15 cellular contexts compared by ENCODE assay signal in genomic region chr1:14320518-14320917, GRCh38.
DNase-seq lines count a peak whose midpoint lies in the region; TF ChIP-seq lines count a peak whose summit lies in the region.
"Had no signal": no experiment of that assay in that cellular context is flagged by ENCODE, and none has a peak within 500 bp of the region (broad histone marks: within the 10 kb centered on the region; RNA-seq: fewer than 3 reads in every experiment).

No MANE protein-coding gene starts in this region.

- no peaks in the 10 kb centered on the region for H3K27me3 ChIP-seq in mammary epithelial cell (ENCODE audit: insufficient read depth, low read length)
- H3K27me3 ChIP-seq: neutrophil had no signal

- BruUV-seq in mammary epithelial cell (replicated peaks; lab: Mats Ljungman, UMichigan) = no TSS peak

- peaks cover 4% of the 10 kb centered on the region for H3K27me3 Mint-ChIP-seq in activated naive CD4-positive, alpha-beta T cell treated with anti-CD3 and anti-CD28 coated beads, Interleukin-2, amount 10 ng/mL, durations not matched to agents 7 days and 5 days
- H3K27me3 Mint-ChIP-seq in HFFc6 (ENCODE audit: insufficient read depth) = peaks cover 2% of the 10 kb centered on the region; the same call in 1 of the 2 replicates
- peaks cover 11% of the 10 kb centered on the region for H3K27me3 Mint-ChIP-seq in activated CD4-positive, alpha-beta memory T cell treated with anti-CD3 and anti-CD28 coated beads for 36 hours

- H4K20me1 ChIP-seq in mammary epithelial cell (ENCODE audit: insufficient read depth, low read length) = no peaks in the 10 kb centered on the region

- H3K9me3 ChIP-seq in mammary epithelial cell (replicated peaks; ENCODE audit: insufficient read depth, low read length) = no peaks in the 10 kb centered on the region
- H3K9me3 ChIP-seq: neutrophil had no signal

- H3K4me1 ChIP-seq in mammary epithelial cell (ENCODE audit: insufficient read depth, low read length) = no peaks in the 10 kb centered on the region

- no peak overlapping the region for H3K4me2 ChIP-seq in mammary epithelial cell (ENCODE audit: insufficient read depth, low read depth, low read length)

- no peak overlapping the region for H2AFZ ChIP-seq in mammary epithelial cell (ENCODE audit: low read depth, low read length)

- H3K9me3 Mint-ChIP-seq in activated naive CD4-positive, alpha-beta T cell treated with anti-CD3 and anti-CD28 coated beads, Interleukin-2, amount 10 ng/mL, durations not matched to agents 7 days and 5 days = peaks cover 16% of the 10 kb centered on the region
- H3K9me3 Mint-ChIP-seq in HFFc6 = peaks cover 27% of the 10 kb centered on the region
- H3K9me3 Mint-ChIP-seq in activated CD4-positive, alpha-beta memory T cell treated with anti-CD3 and anti-CD28 coated beads for 36 hours = peaks cover 5% of the 10 kb centered on the region

- CTCF ChIA-PET in activated naive CD4-positive, alpha-beta T cell treated with anti-CD3 and anti-CD28 coated beads, Interleukin-2, amount 10 ng/mL, durations not matched to agents 7 days and 5 days (lab: Charles Lee) = no interaction called here
- CTCF ChIA-PET in mammary epithelial cell (lab: Charles Lee; ENCODE audit: low non-redundant PET) = no interaction called here
- CTCF ChIA-PET in activated CD4-positive, alpha-beta memory T cell treated with anti-CD3 and anti-CD28 coated beads for 36 hours (lab: Charles Lee) = no interaction called here

- H3K4me3 ChIP-seq in mammary epithelial cell (replicated peaks in 1 of 3; ENCODE audit: insufficient read depth in 1 of 3, low read depth in 2 of 3, low read length in 3 of 3) = no peak overlapping the region

- WGBS in mammary epithelial cell (ENCODE audit: low coverage, missing lambda C conversion rate) = 4% methylated on average over 2 of the region's 2 CpGs

- H3K4me1 Mint-ChIP-seq in activated naive CD4-positive, alpha-beta T cell treated with anti-CD3 and anti-CD28 coated beads, Interleukin-2, amount 10 ng/mL, durations not matched to agents 7 days and 5 days = peaks cover 19% of the 10 kb centered on the region
- no peaks in the 10 kb centered on the region for H3K4me1 Mint-ChIP-seq in HFFc6 (ENCODE audit: low read depth)
- peaks cover 2% of the 10 kb centered on the region for H3K4me1 Mint-ChIP-seq in activated CD4-positive, alpha-beta memory T cell treated with anti-CD3 and anti-CD28 coated beads for 36 hours (ENCODE audit: low read depth)
- H3K4me1 Mint-ChIP-seq: activated B cell treated with CpG ODN at 0.5 μM for 24 hours had no signal

- intact Hi-C loops in mammary epithelial cell (cut with micrococcal nuclease) = no loop called here
- intact Hi-C loops in activated CD4-positive, alpha-beta memory T cell treated with anti-CD3 and anti-CD28 coated beads for 36 hours (cut with micrococcal nuclease) = no loop called here

- H3K27ac ChIP-seq in mammary epithelial cell (ENCODE audit: insufficient read depth, low read depth, low read length) = no peak overlapping the region
- H3K27ac ChIP-seq: neutrophil had no signal

- no peak for TF ChIP-seq CTCF in mammary epithelial cell (conservative IDR thresholded peaks at IDR 0.05 in 1 of 2, IDR thresholded peaks at IDR 0.05 in 1 of 2; ENCODE audit: extremely low read depth in 1 of 2, insufficient read depth in 1 of 2, low read depth in 1 of 2, low read length in 2 of 2)
- no peak for TF ChIP-seq CTCF in HFFc6 (IDR thresholded peaks at IDR 0.05)

- H3K9ac ChIP-seq in mammary epithelial cell (ENCODE audit: insufficient read depth, low read length) = no peak overlapping the region

- no peak for DNase-seq in activated naive CD4-positive, alpha-beta T cell treated with anti-CD3 and anti-CD28 coated beads, Interleukin-2, amount 10 ng/mL, durations not matched to agents 7 days and 5 days
- no peak for DNase-seq in activated naive CD4-positive, alpha-beta T cell treated with anti-CD3 and anti-CD28 coated beads, Interleukin-2, amount 50 U/mL, for 16 hours
- DNase-seq in NCI-H2196 (lab: John Stamatoyannopoulos, UW; ENCODE audit: unreplicated experiment) = peak; percentile 38
- peak; percentile 27 for DNase-seq in mammary epithelial cell
- peak; percentile 44 for DNase-seq in renal cortical epithelial cell (ENCODE audit: low read depth)
- DNase-seq in DMS153 treated with DMSO at 0.1 percent for 48 hours (lab: John Stamatoyannopoulos, UW; ENCODE audit: unreplicated experiment) = no peak
- DNase-seq in HFFc6 = no peak
- DNase-seq in activated CD4-positive, alpha-beta memory T cell treated with anti-CD3 and anti-CD28 coated beads for 36 hours = no peak
- DNase-seq: activated B cell treated with CpG ODN at 0.5 μM for 24 hours, DMS79, left ventricle myocardium superior, NCI-H2227 treated with DMSO at 0.1 percent for 48 hours, SHP77 treated with DMSO at 0.1 percent for 48 hours had no signal

- H3K36me3 ChIP-seq in mammary epithelial cell (ENCODE audit: insufficient read depth, low read length) = no peaks in the 10 kb centered on the region
- H3K36me3 ChIP-seq: neutrophil had no signal

- no peak overlapping the region for H3K4me3 Mint-ChIP-seq in activated naive CD4-positive, alpha-beta T cell treated with anti-CD3 and anti-CD28 coated beads, Interleukin-2, amount 10 ng/mL, durations not matched to agents 7 days and 5 days
- no peak overlapping the region for H3K4me3 Mint-ChIP-seq in HFFc6
- H3K4me3 Mint-ChIP-seq in activated CD4-positive, alpha-beta memory T cell treated with anti-CD3 and anti-CD28 coated beads for 36 hours = no peak overlapping the region
- H3K4me3 Mint-ChIP-seq: activated B cell treated with CpG ODN at 0.5 μM for 24 hours; dendritic cell treated with granulocyte-macrophage colony-stimulating factor and Interleukin-4, amounts not matched to agents 40 ng/mL and 50 ng/mL, for 4 days had no signal

- in situ Hi-C loops in mammary epithelial cell (cut with MboI; ENCODE audit: low sequenced_read_pairs in 2 of 2) = no loop called here

- H3K27ac Mint-ChIP-seq in activated naive CD4-positive, alpha-beta T cell treated with anti-CD3 and anti-CD28 coated beads, Interleukin-2, amount 10 ng/mL, durations not matched to agents 7 days and 5 days = peak overlapping the region; percentile 86
- H3K27ac Mint-ChIP-seq in HFFc6 = no peak overlapping the region
- H3K27ac Mint-ChIP-seq in activated CD4-positive, alpha-beta memory T cell treated with anti-CD3 and anti-CD28 coated beads for 36 hours = no peak overlapping the region
- H3K27ac Mint-ChIP-seq: activated B cell treated with CpG ODN at 0.5 μM for 24 hours; dendritic cell treated with granulocyte-macrophage colony-stimulating factor and Interleukin-4, amounts not matched to agents 40 ng/mL and 50 ng/mL, for 4 days had no signal

- POLR2A ChIA-PET in activated CD4-positive, alpha-beta memory T cell treated with anti-CD3 and anti-CD28 coated beads for 36 hours (lab: Charles Lee) = no interaction called here

- dilution Hi-C loops in mammary epithelial cell (cut with HindIII; ENCODE audit: low sequenced_read_pairs) = no loop called here

- H3K36me3 Mint-ChIP-seq in activated naive CD4-positive, alpha-beta T cell treated with anti-CD3 and anti-CD28 coated beads, Interleukin-2, amount 10 ng/mL, durations not matched to agents 7 days and 5 days = no peaks in the 10 kb centered on the region
- H3K36me3 Mint-ChIP-seq in HFFc6 (ENCODE audit: low read depth) = no peaks in the 10 kb centered on the region
- no peaks in the 10 kb centered on the region for H3K36me3 Mint-ChIP-seq in activated CD4-positive, alpha-beta memory T cell treated with anti-CD3 and anti-CD28 coated beads for 36 hours

- H3K79me2 ChIP-seq in mammary epithelial cell (ENCODE audit: insufficient read depth, low read length) = no peaks in the 10 kb centered on the region

Comparison
In these comparisons a context has a peak if more than half of its experiments do, and no peak if none do; other contexts are left out.
1. DNase-seq: peak in NCI-H2196 (single experiment), mammary epithelial cell (single experiment) and renal cortical epithelial cell (single experiment); none in activated naive CD4-positive, alpha-beta T cell treated with anti-CD3 and anti-CD28 coated beads, Interleukin-2, amount 10 ng/mL, durations not matched to agents 7 days and 5 days (single experiment), activated naive CD4-positive, alpha-beta T cell treated with anti-CD3 and anti-CD28 coated beads, Interleukin-2, amount 50 U/mL, for 16 hours (single experiment), DMS153 treated with DMSO at 0.1 percent for 48 hours (single experiment), HFFc6 (single experiment) and activated CD4-positive, alpha-beta memory T cell treated with anti-CD3 and anti-CD28 coated beads for 36 hours (single experiment).